Comparison of ENCODE assay signal across 34 cellular contexts in genomic region chr10:129702605-129703004, GRCh38.
"Had no signal": no experiment of that assay in that cellular context is flagged by ENCODE, and none has a peak within 500 bp of the region (broad histone marks: within the 10 kb centered on the region; RNA-seq: fewer than 3 reads in every experiment).

No MANE protein-coding gene starts in this region.

- H3K9ac ChIP-seq: KMS-11 had no signal

- H3K4me3 ChIP-seq: MG63 had no signal

- DNase-seq: Karpas-422, Kasumi-1, MG63, MM.1S, MV-4-11, NCI-H1048, NCI-H1092, NCI-H1092 treated with DMSO at 0.1 percent for 48 hours, NCI-H1105, NCI-H1105 treated with DMSO at 0.1 percent for 48 hours, NCI-H1417, NCI-H1417 treated with DMSO at 0.1 percent for 48 hours, NCI-H1436, NCI-H1436 treated with DMSO at 0.1 percent for 48 hours, NCI-H146, NCI-H1694, NCI-H1694 treated with DMSO at 0.1 percent for 48 hours, NCI-H187, NCI-H187 treated with DMSO at 0.1 percent for 48 hours, NCI-H1930, NCI-H2029, NCI-H2029 treated with DMSO at 0.1 percent for 48 hours, NCI-H2081, NCI-H2081 treated with DMSO at 0.1 percent for 48 hours, NCI-H2107, NCI-H2171, NCI-H2171 treated with DMSO at 0.1 percent for 48 hours, NCI-H2227 treated with DMSO at 0.1 percent for 48 hours, NCI-H226, NCI-H345, NCI-H446, NCI-H446 treated with DMSO at 0.1 percent for 48 hours, NCI-H510A had no signal

- H3K27ac ChIP-seq: KMS-11 had no signal

- H3K36me3 ChIP-seq: MG63 had no signal

- H3K27me3 ChIP-seq: MG63 had no signal

- H3K9me3 ChIP-seq: MG63 had no signal

- H3K4me2 ChIP-seq: KMS-11 had no signal
